3 cellular contexts compared by ENCODE assay signal in genomic region chr1:167926486-167926997, GRCh38.
TF ChIP-seq lines count a peak whose summit lies in the region.

No MANE protein-coding gene starts in this region.

TF ChIP-seq in SK-N-SH, 30 proteins besides CTCF, POLR2A, EP300 and RAD21:
- TF ChIP-seq NRF1 (IDR thresholded peaks at IDR 0.05; ENCODE audit: low read depth, low read length) (no peak), GATA2 (CRISPR knock-in tag; IDR thresholded peaks at IDR 0.05) (no peak), PBX3 (IDR thresholded peaks at IDR 0.05) (no peak), MAX (IDR thresholded peaks at IDR 0.05; ENCODE audit: low read depth) (no peak), NFIC (IDR thresholded peaks at IDR 0.05; ENCODE audit: borderline replicate concordance) (no peak), RFX5 (IDR thresholded peaks at IDR 0.05; ENCODE audit: low read length) (no peak), FOXM1 (IDR thresholded peaks at IDR 0.05; ENCODE audit: low read depth) (no peak), MXI1 (IDR thresholded peaks at IDR 0.05; ENCODE audit: low read depth, low read length) (no peak), MEF2A (IDR thresholded peaks at IDR 0.05; ENCODE audit: borderline replicate concordance, low read depth) (no peak)
TF ChIP-seq in SK-N-SH: peak in this region for 0.

TF ChIP-seq in SK-N-SH treated with all-trans-retinoic acid at 6 μM for 48 hours, 23 proteins besides CTCF, POLR2A, EP300 and RAD21:
- no peak for TF ChIP-seq ZNF70 (CRISPR knock-in tag; IDR thresholded peaks at IDR 0.05)
- no peak for TF ChIP-seq ZNF565 (CRISPR knock-in tag; conservative IDR thresholded peaks at IDR 0.05; ENCODE audit: low read depth)

TF ChIP-seq in HepG2, 621 proteins besides CTCF, POLR2A, EP300 and RAD21 (continues in another document):
- TF ChIP-seq PPARG (CRISPR knock-in tag; conservative IDR thresholded peaks at IDR 0.05) (peak; percentile 60; the same call in 1 of the 2 replicates), ZNF597 (CRISPR knock-in tag; IDR thresholded peaks at IDR 0.05) (no peak), KMT2B (CRISPR knock-in tag; IDR thresholded peaks at IDR 0.05) (peak; percentile 56; the same call in 1 of the 2 replicates), ZNF678 (CRISPR knock-in tag; IDR thresholded peaks at IDR 0.05) (no peak), PTBP1 (IDR thresholded peaks at IDR 0.05; ENCODE audit: low read depth, low read length, poor library complexity, severe bottlenecking) (no peak), RELA (CRISPR knock-in tag; IDR thresholded peaks at IDR 0.05) (no peak), FOXP4 (CRISPR knock-in tag; IDR thresholded peaks at IDR 0.05) (0 out of 2 replicates have a peak, but pooled peaks have one; percentile 61), XBP1 (CRISPR knock-in tag; IDR thresholded peaks at IDR 0.05) (no peak), HIVEP1 (CRISPR knock-in tag; IDR thresholded peaks at IDR 0.05) (no peak), ZBTB8A (CRISPR knock-in tag; IDR thresholded peaks at IDR 0.05; ENCODE audit: borderline replicate concordance, low read depth) (no peak), CHCHD3 (CRISPR knock-in tag; IDR thresholded peaks at IDR 0.05) (no peak), THAP7 (CRISPR knock-in tag; IDR thresholded peaks at IDR 0.05) (no peak), GFI1 (CRISPR knock-in tag; IDR thresholded peaks at IDR 0.05; ENCODE audit: borderline replicate concordance) (peak; percentile 82), ZNF10 (CRISPR knock-in tag; IDR thresholded peaks at IDR 0.05; ENCODE audit: borderline replicate concordance, low read depth) (no peak), HMG20B (CRISPR knock-in tag; conservative IDR thresholded peaks at IDR 0.05) (0 out of 2 replicates have a peak, but pooled peaks have one; percentile 19), POGK (CRISPR knock-in tag; conservative IDR thresholded peaks at IDR 0.05) (no peak), SP140L (CRISPR knock-in tag; IDR thresholded peaks at IDR 0.05; ENCODE audit: borderline replicate concordance) (no peak), ZBTB37 (CRISPR knock-in tag; IDR thresholded peaks at IDR 0.05) (no peak), POLR2AphosphoS2 (IDR thresholded peaks at IDR 0.05; ENCODE audit: low read depth, low read length) (no peak), FOXJ3 (CRISPR knock-in tag; IDR thresholded peaks at IDR 0.05; ENCODE audit: borderline replicate concordance) (0 out of 2 replicates have a peak, but pooled peaks have one; percentile 31), ZNF724P (CRISPR knock-in tag; IDR thresholded peaks at IDR 0.05; ENCODE audit: borderline replicate concordance) (no peak), ZBTB43 (CRISPR knock-in tag; conservative IDR thresholded peaks at IDR 0.05) (no peak), ZNF441 (CRISPR knock-in tag; IDR thresholded peaks at IDR 0.05; ENCODE audit: borderline replicate concordance) (no peak), ZBTB7B (CRISPR knock-in tag; IDR thresholded peaks at IDR 0.05) (0 out of 2 replicates have a peak, but pooled peaks have one; percentile 22), ZNF230 (CRISPR knock-in tag; IDR thresholded peaks at IDR 0.05) (no peak), ZHX1 (CRISPR knock-in tag; IDR thresholded peaks at IDR 0.05; ENCODE audit: low read depth) (no peak), CEBPB (IDR thresholded peaks at IDR 0.05; ENCODE audit: borderline replicate concordance, low read depth, low read length) (no peak), HNF4G (IDR thresholded peaks at IDR 0.05; ENCODE audit: borderline replicate concordance, low read depth, low read length) (peak; percentile 42; the same call in 1 of the 2 replicates), HNF4G (CRISPR knock-in tag; IDR thresholded peaks at IDR 0.05; ENCODE audit: borderline replicate concordance, low read depth) (no peak), ZNF878 (CRISPR knock-in tag; IDR thresholded peaks at IDR 0.05) (no peak), ZSCAN29 (CRISPR knock-in tag; conservative IDR thresholded peaks at IDR 0.05) (no peak), ZNF263 (CRISPR knock-in tag; IDR thresholded peaks at IDR 0.05) (no peak), ATF7-NPFF (CRISPR knock-in tag; IDR thresholded peaks at IDR 0.05; ENCODE audit: low read depth) (no peak), ONECUT2 (CRISPR knock-in tag; IDR thresholded peaks at IDR 0.05) (no peak), SMARCE1 (IDR thresholded peaks at IDR 0.05; ENCODE audit: borderline replicate concordance) (no peak), KDM6A (CRISPR knock-in tag; IDR thresholded peaks at IDR 0.05; ENCODE audit: low read depth) (no peak), DMTF1 (CRISPR knock-in tag; IDR thresholded peaks at IDR 0.05) (no peak), ZXDC (CRISPR knock-in tag; IDR thresholded peaks at IDR 0.05) (no peak), ZNF503 (CRISPR knock-in tag; IDR thresholded peaks at IDR 0.05) (no peak; the same call in 1 of the 2 replicates), ARHGAP35 (CRISPR knock-in tag; IDR thresholded peaks at IDR 0.05; ENCODE audit: borderline replicate concordance) (no peak)
